ENCODE assay signal across 9 cellular contexts in genomic region chr6:11115808-11116536, GRCh38. TPM values are rescaled to one million over a fixed set of nuclear protein-coding genes. Genes with fewer than 3 reads are reported as not detected.
DNase-seq lines count a peak whose midpoint lies in the region; ATAC-seq and TF ChIP-seq lines count a peak whose summit lies in the region.
"Not testable (repeated sequence)": the region's sequence is repeated elsewhere in the genome, so short reads cannot be mapped to it uniquely, and the experiment has no call there.
"Had no signal": no experiment of that assay in that cellular context is flagged by ENCODE, and none has a peak within 500 bp of the region (broad histone marks: within the 10 kb centered on the region; RNA-seq: fewer than 3 reads in every experiment).

No MANE protein-coding gene starts in this region.

- POLR2A ChIA-PET in Panc1 (lab: Charles Lee): not testable (repeated sequence)

- H3K4me3 Mint-ChIP-seq in stimulated activated naive B cell treated with anti-CD40 and anti-IgM and Interleukin-4, amounts not matched to agents 10 μg/mL and 1 μg/mL and 100 μg/mL, for 72 hours: peak overlapping the region; percentile 39 to 53

- in situ Hi-C loops in Caki2 (cut with HindIII; ENCODE audit: low pct_unique_long_range_greater_than_20kb, low sequenced_read_pairs); Panc1 (cut with HindIII; ENCODE audit: low pct_unique_long_range_greater_than_20kb, low sequenced_read_pairs): not testable (repeated sequence)

- peak overlapping the region; percentile 91 for H3K27ac Mint-ChIP-seq in stimulated activated naive B cell treated with anti-CD40 and anti-IgM and Interleukin-4, amounts not matched to agents 10 μg/mL and 1 μg/mL and 100 μg/mL, for 72 hours

- CTCF ChIA-PET in Panc1 (lab: Charles Lee): not testable (repeated sequence)

- H3K9me3 Mint-ChIP-seq in stimulated activated naive B cell treated with anti-CD40 and anti-IgM and Interleukin-4, amounts not matched to agents 10 μg/mL and 1 μg/mL and 100 μg/mL, for 72 hours: not testable (repeated sequence)

- H3K27me3 Mint-ChIP-seq in stimulated activated naive B cell treated with anti-CD40 and anti-IgM and Interleukin-4, amounts not matched to agents 10 μg/mL and 1 μg/mL and 100 μg/mL, for 72 hours: not testable (repeated sequence)

- not testable (repeated sequence) for H3K4me3 ChIP-seq in Panc1 (ENCODE audit: low read depth in 2 of 2, low read length in 2 of 2); epithelial cell of esophagus (ENCODE audit: low read length)

- peak; percentile 65 for DNase-seq in Caki2 (ENCODE audit: low read depth)
- DNase-seq in H4 (ENCODE audit: low spot score): peak; percentile 16
- DNase-seq in HPDE6-E6E7 (ENCODE audit: extremely low spot score): peak; percentile 67
- DNase-seq in Panc1 (ENCODE audit: low read depth, low spot score); left lobe of liver (ENCODE audit: low spot score): not testable (repeated sequence)
- DNase-seq in activated T-cell treated with anti-CD3 and anti-CD28 coated beads, Interleukin-2, amount 50 U/mL, for 48 hours: peak; percentile 42 to 52
- DNase-seq in epithelial cell of esophagus (ENCODE audit: low read depth): peak; percentile 87
- DNase-seq in stimulated activated naive B cell treated with anti-CD40 and anti-IgM and Interleukin-4, amounts not matched to agents 10 μg/mL and 1 μg/mL and 100 μg/mL, for 72 hours: peak; percentile 13

- ATAC-seq in Panc1 (peak; percentile 71; the same call in 1 of the 2 replicates), left lobe of liver (peak; percentile 23)
- peak; percentile 96 to 99 for ATAC-seq in stimulated activated naive B cell treated with anti-CD40 and anti-IgM and Interleukin-4, amounts not matched to agents 10 μg/mL and 1 μg/mL and 100 μg/mL, for 72 hours (replicated peaks)

- intact Hi-C loops in Panc1 (cut with micrococcal nuclease; ENCODE audit: unreplicated experiment): not testable (repeated sequence)

- peaks cover 30 to 35% of the 10 kb centered on the region in 2 donors for H3K4me1 Mint-ChIP-seq in stimulated activated naive B cell treated with anti-CD40 and anti-IgM and Interleukin-4, amounts not matched to agents 10 μg/mL and 1 μg/mL and 100 μg/mL, for 72 hours

- not testable (repeated sequence) for H3K27me3 ChIP-seq in Panc1 (ENCODE audit: control insufficient read depth, insufficient read depth, low read length)

- H3K4me1 ChIP-seq in Panc1 (ENCODE audit: control insufficient read depth, insufficient read depth, low read length): not testable (repeated sequence)

- not testable (repeated sequence) for H3K27ac ChIP-seq in Panc1 (ENCODE audit: low read length)

- peaks cover 5 to 19% of the 10 kb centered on the region in 2 donors for H3K36me3 Mint-ChIP-seq in stimulated activated naive B cell treated with anti-CD40 and anti-IgM and Interleukin-4, amounts not matched to agents 10 μg/mL and 1 μg/mL and 100 μg/mL, for 72 hours

- TF ChIP-seq CTCF in Panc1 (IDR thresholded peaks at IDR 0.05); epithelial cell of esophagus (IDR thresholded peaks at IDR 0.05; ENCODE audit: insufficient read depth, low read depth, low read length, missing control alignments): not testable (repeated sequence)

- H3K9me3 ChIP-seq in Panc1 (ENCODE audit: control insufficient read depth, insufficient read depth, low read depth, low read length): not testable (repeated sequence)

- not testable (repeated sequence) for H3K36me3 ChIP-seq in Panc1 (ENCODE audit: control insufficient read depth, insufficient read depth, low read length)

- BruUV-seq in Panc1 (replicated peaks; lab: Mats Ljungman, UMichigan): not testable (repeated sequence)

RNA-seq across cellular contexts. Expression of gene ERVFRD-1, which starts 4.4 kb away (rescaled TPM):
- not detected in 2 replicates for total RNA-seq in Caki2 (2014; rRNA removed; shearing (Covaris generic); ENCODE audit: low replicate concordance)
- not detected in 2 replicates for total RNA-seq in H4 (2014; rRNA removed; shearing (Covaris generic))
- total RNA-seq in Panc1 (2021; ENCODE audit: unreplicated experiment) (not detected), left lobe of liver (0.08 TPM)
- polyA plus RNA-seq in Panc1 (2012; ENCODE audit: insufficient read length): not detected
- total RNA-seq: cardiac muscle cell had no signal
- polyA plus RNA-seq: cardiac muscle cell had no signal

RNA-seq across cellular contexts. Expression of gene SMIM13, which starts 22.3 kb away (rescaled TPM):
- 17.2 and 18.4 TPM in 2 replicates for total RNA-seq in Caki2 (2014; rRNA removed; shearing (Covaris generic); ENCODE audit: low replicate concordance)
- 9.7 and 13.7 TPM in 2 replicates for total RNA-seq in H4 (2014; rRNA removed; shearing (Covaris generic))
- total RNA-seq in Panc1 (2021; ENCODE audit: unreplicated experiment): 17.6 TPM
- polyA plus RNA-seq in Panc1 (2012; ENCODE audit: insufficient read length): 9.4 TPM
- 5.9 TPM for total RNA-seq in left lobe of liver

Comparison
In these comparisons a context has a peak if more than half of its experiments do, and no peak if none do; other contexts are left out.
1. ATAC-seq: peak in every context shown above with its lines; median percentile 98 in stimulated activated naive B cell treated with anti-CD40 and anti-IgM and Interleukin-4, amounts not matched to agents 10 μg/mL and 1 μg/mL and 100 μg/mL, for 72 hours; 71 in Panc1; 23 in left lobe of liver.